ENCODE assay signal across 13 cellular contexts in the genomic region with DNA sequence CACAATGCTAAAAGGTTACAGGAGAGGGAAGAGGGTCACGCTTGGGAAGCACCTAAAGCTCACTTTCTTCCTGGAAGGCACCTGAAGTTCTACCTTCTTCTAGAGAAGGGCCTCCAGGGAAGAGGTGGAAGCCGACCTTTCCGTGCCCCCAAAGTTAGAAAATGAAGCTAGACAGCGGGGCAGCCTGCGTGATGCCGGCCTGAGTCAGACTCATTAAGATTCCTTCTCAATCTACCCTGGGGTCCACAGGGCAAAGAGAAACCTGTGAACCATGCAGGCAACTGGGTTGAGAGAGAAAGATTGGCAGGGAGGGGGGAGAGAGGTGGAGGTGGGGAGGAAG. TPM values are rescaled to one million over a fixed set of nuclear protein-coding genes. Genes with fewer than 3 reads are reported as not detected.
DNase-seq lines count a peak whose midpoint lies in the region; ATAC-seq and TF ChIP-seq lines count a peak whose summit lies in the region.
"Had no signal": no experiment of that assay in that cellular context is flagged by ENCODE, and none has a peak within 500 bp of the region (broad histone marks: within the 10 kb centered on the region; RNA-seq: fewer than 3 reads in every experiment).

No MANE protein-coding gene starts in this region.

- H3K4me1 Mint-ChIP-seq in stimulated activated naive CD8-positive, alpha-beta T cell treated with anti-CD3 and anti-CD28 coated beads, Interleukin-15, amount 100 ng/mL, for 72 hours = peaks cover 63% of the 10 kb centered on the region
- peaks cover 5% of the 10 kb centered on the region for H3K4me1 Mint-ChIP-seq in CD14-positive monocyte

- no peaks in the 10 kb centered on the region for H3K79me2 ChIP-seq in PC-9 (ENCODE audit: low read depth)

- peak overlapping the region in 1 of 2 donors; percentile 66 for H3K27ac Mint-ChIP-seq in stimulated activated naive CD8-positive, alpha-beta T cell treated with anti-CD3 and anti-CD28 coated beads, Interleukin-15, amount 100 ng/mL, for 72 hours
- no peak overlapping the region for H3K27ac Mint-ChIP-seq in CD14-positive monocyte
- H3K27ac Mint-ChIP-seq: naive thymus-derived CD4-positive, alpha-beta T cell had no signal

- H3K4me2 ChIP-seq in PC-9 = peak overlapping the region; percentile 78

- TF ChIP-seq CTCF in PC-9 (conservative IDR thresholded peaks at IDR 0.05) (no peak), CD14-positive monocyte (IDR thresholded peaks at IDR 0.05) (no peak)

- H3F3A ChIP-seq in PC-9 (ENCODE audit: insufficient read depth, low read depth) = peaks cover 14% of the 10 kb centered on the region; the same call in 1 of the 2 replicates

- H3K27me3 ChIP-seq in PC-9 (ENCODE audit: insufficient read depth, low read depth) = no peaks in the 10 kb centered on the region

- H3K27ac ChIP-seq in PC-9 = peak overlapping the region; percentile 67

- H2AFZ ChIP-seq in PC-9 = peak overlapping the region; percentile 46

- H3K9me2 ChIP-seq in PC-9 (ENCODE audit: insufficient read depth) = no peaks in the 10 kb centered on the region

- CTCF ChIA-PET in PC-9 (lab: Charles Lee) = no interaction called here

- no TSS peak for BruUV-seq in PC-9 (replicated peaks; lab: Mats Ljungman, UMichigan)

- intact Hi-C loops in PC-9 (cut with micrococcal nuclease; ENCODE audit: unreplicated experiment) = no loop called here
- intact Hi-C loops in CD14-positive monocyte (cut with micrococcal nuclease) = no loop called here

- DNase-seq in stimulated activated naive CD8-positive, alpha-beta T cell treated with anti-CD3 and anti-CD28 coated beads, Interleukin-15, Interleukin-2, amounts not matched to agents 100 U/mL and 50 U/mL, for 24 hours = peak; percentile 26
- DNase-seq in stimulated activated naive CD8-positive, alpha-beta T cell treated with anti-CD3 and anti-CD28 coated beads, Interleukin-15, amount 100 ng/mL, for 72 hours = no peak
- peak in 1 of 2 experiments; percentile 70 for DNase-seq in PC-9
- peak; percentile 73 for DNase-seq in glomerular visceral epithelial cell (ENCODE audit: extremely low spot score)
- no peak for DNase-seq in KG1 (lab: John Stamatoyannopoulos, UW)
- DNase-seq in CD14-positive monocyte (ENCODE audit: low spot score) = no peak
- no peak for DNase-seq in NCI-H2196 (lab: John Stamatoyannopoulos, UW; ENCODE audit: unreplicated experiment)
- DNase-seq: AML-193; aorta; naive thymus-derived CD4-positive, alpha-beta T cell; NCI-H1436 treated with DMSO at 0.1 percent for 48 hours; T-helper 2 cell had no signal

- no peak for ATAC-seq in stimulated activated naive CD8-positive, alpha-beta T cell treated with anti-CD3 and anti-CD28 coated beads, Interleukin-15, Interleukin-2, amounts not matched to agents 100 U/mL and 50 U/mL, for 24 hours
- no peak for ATAC-seq in stimulated activated naive CD8-positive, alpha-beta T cell treated with anti-CD3 and anti-CD28 coated beads, Interleukin-15, amount 100 ng/mL, for 72 hours
- ATAC-seq in HG03442 (IDR thresholded peaks at IDR 0.05; ENCODE audit: unreplicated experiment) = no peak

- no peaks in the 10 kb centered on the region for H4K20me1 ChIP-seq in PC-9 (ENCODE audit: insufficient read depth)

- POLR2A ChIA-PET in PC-9 (lab: Charles Lee; ENCODE audit: unreplicated experiment) = interaction anchor here (0.6 kb wide), 2 partner anchors 18 to 32 kb away, joined by 3 read pairs; no protein-coding TSS in a partner anchor

- H3K4me3 Mint-ChIP-seq in stimulated activated naive CD8-positive, alpha-beta T cell treated with anti-CD3 and anti-CD28 coated beads, Interleukin-15, amount 100 ng/mL, for 72 hours = no peak overlapping the region
- no peak overlapping the region for H3K4me3 Mint-ChIP-seq in CD14-positive monocyte
- H3K4me3 Mint-ChIP-seq: naive thymus-derived CD4-positive, alpha-beta T cell had no signal

- H3K9me3 Mint-ChIP-seq in stimulated activated naive CD8-positive, alpha-beta T cell treated with anti-CD3 and anti-CD28 coated beads, Interleukin-15, amount 100 ng/mL, for 72 hours = no peaks in the 10 kb centered on the region
- H3K9me3 Mint-ChIP-seq in CD14-positive monocyte = no peaks in the 10 kb centered on the region
- H3K9me3 Mint-ChIP-seq: naive thymus-derived CD4-positive, alpha-beta T cell had no signal

- peaks cover 35% of the 10 kb centered on the region for H3K4me1 ChIP-seq in PC-9 (replicated peaks; ENCODE audit: insufficient read depth)

- peaks cover 7% of the 10 kb centered on the region for H3K27me3 Mint-ChIP-seq in stimulated activated naive CD8-positive, alpha-beta T cell treated with anti-CD3 and anti-CD28 coated beads, Interleukin-15, amount 100 ng/mL, for 72 hours
- peaks cover 15 to 23% (median 19%) of the 10 kb centered on the region in 3 donors for H3K27me3 Mint-ChIP-seq in CD14-positive monocyte (ENCODE audit: low read depth in 3 of 3)

- no peaks in the 10 kb centered on the region for H3K9me3 ChIP-seq in PC-9 (ENCODE audit: insufficient read depth, low read depth)

- no peaks in the 10 kb centered on the region for H3K36me3 ChIP-seq in PC-9 (ENCODE audit: low read depth)

- no peaks in the 10 kb centered on the region for H3K36me3 Mint-ChIP-seq in CD14-positive monocyte
- H3K36me3 Mint-ChIP-seq: naive thymus-derived CD4-positive, alpha-beta T cell had no signal

- peak overlapping the region; percentile 39; the same call in 1 of the 2 replicates for H3K4me3 ChIP-seq in PC-9

RNA-seq across cellular contexts. Expression of a gene that starts 54.8 kb away (rescaled TPM):
- total RNA-seq in PC-9 (2021) = 29.4 and 33.5 TPM in 2 replicates
- polyA plus RNA-seq in CD14-positive monocyte = 10 to 100 TPM; 20.7 to 22.9 TPM

Comparison
In these comparisons a context has a peak if more than half of its experiments do, and no peak if none do; other contexts are left out.
1. DNase-seq: peak in stimulated activated naive CD8-positive, alpha-beta T cell treated with anti-CD3 and anti-CD28 coated beads, Interleukin-15, Interleukin-2, amounts not matched to agents 100 U/mL and 50 U/mL, for 24 hours (single experiment) and glomerular visceral epithelial cell (single experiment); none in stimulated activated naive CD8-positive, alpha-beta T cell treated with anti-CD3 and anti-CD28 coated beads, Interleukin-15, amount 100 ng/mL, for 72 hours (0 of 2), KG1 (single experiment), CD14-positive monocyte (single experiment) and NCI-H2196 (single experiment).